ENCODE assay signal across 22 cellular contexts in the genomic region with DNA sequence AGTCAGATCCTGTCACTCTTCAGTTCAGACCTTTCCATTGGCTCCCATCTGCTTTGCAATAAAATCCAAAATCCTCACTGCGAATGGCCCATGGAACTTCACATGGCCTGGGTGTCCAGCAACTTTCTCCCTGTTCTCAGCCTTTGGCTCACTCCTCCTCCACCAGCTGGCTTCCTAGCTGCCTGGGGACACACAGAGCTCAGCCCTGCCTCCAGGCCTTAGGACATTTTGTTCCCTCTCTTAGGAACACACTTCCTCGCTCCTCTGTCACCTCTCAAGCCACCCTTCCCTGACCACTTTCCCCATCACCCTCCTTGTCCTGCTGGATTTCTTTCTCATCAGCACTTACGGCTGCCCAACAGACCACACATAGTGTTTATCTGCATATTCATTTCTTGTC.
"Had no signal": no experiment of that assay in that cellular context is flagged by ENCODE, and none has a peak within 500 bp of the region (broad histone marks: within the 10 kb centered on the region; RNA-seq: fewer than 3 reads in every experiment).

No MANE protein-coding gene starts in this region.

- DNase-seq: activated B cell treated with CpG ODN at 0.5 μM for 24 hours; activated CD4-positive, alpha-beta T cell treated with anti-CD3 and anti-CD28 coated beads, Interleukin-2, amount 10 ng/mL, durations not matched to agents 24 days and 14 days; activated CD8-positive, alpha-beta memory T cell treated with anti-CD3 and anti-CD28 coated beads, Interleukin-2, amount 50 U/mL, for 48 hours; activated gamma-delta T cell; activated naive CD8-positive, alpha-beta T cell treated with anti-CD3 and anti-CD28 coated beads for 36 hours; activated T-cell treated with anti-CD3 and anti-CD28 coated beads, Interleukin-2, amount 50 U/mL, for 72 hours; dermis blood vessel endothelial cell; effector memory CD8-positive, alpha-beta T cell; foreskin keratinocyte; immature natural killer cell; mammary epithelial cell; mucosa of descending colon; naive thymus-derived CD8-positive, alpha-beta T cell; nucleus accumbens; stimulated activated CD4-positive, alpha-beta T cell treated with anti-CD3 and anti-CD28 coated beads, Interleukin-1b, Interleukin-23, amount 100 ng/mL, for 48 hours; stimulated activated naive CD8-positive, alpha-beta T cell treated with anti-CD3 and anti-CD28 coated beads, Interleukin-15, amount 100 ng/mL, for 72 hours; T-helper 17 cell; testis had no signal

- H3K4me1 Mint-ChIP-seq: activated B cell treated with CpG ODN at 0.5 μM for 24 hours; activated CD4-positive, alpha-beta T cell treated with anti-CD3 and anti-CD28 coated beads, Interleukin-2, amount 10 ng/mL, durations not matched to agents 24 days and 14 days; activated naive CD8-positive, alpha-beta T cell treated with anti-CD3 and anti-CD28 coated beads for 36 hours; immature natural killer cell; naive thymus-derived CD8-positive, alpha-beta T cell; stimulated activated naive CD8-positive, alpha-beta T cell treated with anti-CD3 and anti-CD28 coated beads, Interleukin-15, amount 100 ng/mL, for 72 hours; T-helper 17 cell had no signal

- H3K9me3 ChIP-seq: breast epithelium, mucosa of descending colon, testis, uterus had no signal

- H3K9me3 Mint-ChIP-seq: activated B cell treated with CpG ODN at 0.5 μM for 24 hours; activated CD4-positive, alpha-beta T cell treated with anti-CD3 and anti-CD28 coated beads, Interleukin-2, amount 10 ng/mL, durations not matched to agents 24 days and 14 days; activated naive CD8-positive, alpha-beta T cell treated with anti-CD3 and anti-CD28 coated beads for 36 hours; stimulated activated naive CD8-positive, alpha-beta T cell treated with anti-CD3 and anti-CD28 coated beads, Interleukin-15, amount 100 ng/mL, for 72 hours had no signal

- H3K36me3 Mint-ChIP-seq: activated naive CD8-positive, alpha-beta T cell treated with anti-CD3 and anti-CD28 coated beads for 36 hours; immature natural killer cell; naive thymus-derived CD8-positive, alpha-beta T cell had no signal

- H3K27ac Mint-ChIP-seq: activated B cell treated with CpG ODN at 0.5 μM for 24 hours; activated CD4-positive, alpha-beta T cell treated with anti-CD3 and anti-CD28 coated beads, Interleukin-2, amount 10 ng/mL, durations not matched to agents 24 days and 14 days; activated naive CD8-positive, alpha-beta T cell treated with anti-CD3 and anti-CD28 coated beads for 36 hours; activated T-cell treated with anti-CD3 and anti-CD28 coated beads, Interleukin-2, amount 50 U/mL, for 72 hours; effector memory CD8-positive, alpha-beta T cell; immature natural killer cell; progenitor cell of endocrine pancreas; stimulated activated naive CD8-positive, alpha-beta T cell treated with anti-CD3 and anti-CD28 coated beads, Interleukin-15, amount 100 ng/mL, for 72 hours; T-helper 17 cell had no signal

- H3K4me3 Mint-ChIP-seq: activated B cell treated with CpG ODN at 0.5 μM for 24 hours; activated CD4-positive, alpha-beta T cell treated with anti-CD3 and anti-CD28 coated beads, Interleukin-2, amount 10 ng/mL, durations not matched to agents 24 days and 14 days; activated naive CD8-positive, alpha-beta T cell treated with anti-CD3 and anti-CD28 coated beads for 36 hours; activated T-cell treated with anti-CD3 and anti-CD28 coated beads, Interleukin-2, amount 50 U/mL, for 72 hours; effector memory CD8-positive, alpha-beta T cell; immature natural killer cell; naive thymus-derived CD8-positive, alpha-beta T cell; stimulated activated naive CD8-positive, alpha-beta T cell treated with anti-CD3 and anti-CD28 coated beads, Interleukin-15, amount 100 ng/mL, for 72 hours; T-helper 17 cell had no signal

- ATAC-seq: activated T-cell treated with anti-CD3 and anti-CD28 coated beads, Interleukin-2, amount 50 U/mL, for 72 hours; effector memory CD8-positive, alpha-beta T cell; foreskin keratinocyte; mucosa of descending colon; naive thymus-derived CD8-positive, alpha-beta T cell; sciatic nerve; stimulated activated naive CD8-positive, alpha-beta T cell treated with anti-CD3 and anti-CD28 coated beads, Interleukin-15, amount 100 ng/mL, for 72 hours; T-helper 17 cell had no signal

- H3K4me3 ChIP-seq: breast epithelium, mucosa of descending colon, testis, uterus had no signal

- H3K36me3 ChIP-seq: breast epithelium, uterus had no signal

- H3K27ac ChIP-seq: breast epithelium, foreskin keratinocyte, testis, uterus had no signal

- H3K27me3 ChIP-seq: breast epithelium, foreskin keratinocyte, testis, uterus had no signal

- H3K4me1 ChIP-seq: breast epithelium, foreskin keratinocyte, testis, uterus had no signal
